In genomic region chr19:7482584-7483439, GRCh38 we compare ENCODE assay signal across 13 cellular contexts. TPM values are rescaled to one million over a fixed set of nuclear protein-coding genes. Genes with fewer than 3 reads are reported as not detected.
DNase-seq lines count a peak whose midpoint lies in the region; ATAC-seq and TF ChIP-seq lines count a peak whose summit lies in the region.
"Had no signal": no experiment of that assay in that cellular context is flagged by ENCODE, and none has a peak within 500 bp of the region (broad histone marks: within the 10 kb centered on the region; RNA-seq: fewer than 3 reads in every experiment).

No MANE protein-coding gene starts in this region.

- ATAC-seq in mucosa of descending colon (peak; percentile 80), GM21367 (IDR thresholded peaks at IDR 0.05; ENCODE audit: unreplicated experiment) (no peak)
- ATAC-seq: effector memory CD8-positive, alpha-beta T cell had no signal

- DNase-seq in Daoy (ENCODE audit: low read depth), result peak; percentile 44
- DNase-seq in NCI-H2029 (lab: John Stamatoyannopoulos, UW), result peak; percentile 47
- peak; percentile 67 for DNase-seq in ecto neural progenitor cell (ENCODE audit: low spot score)
- peak; percentile 75 to 82 (median 77) for DNase-seq in mucosa of descending colon
- no peak for DNase-seq in NCI-H510A treated with DMSO at 0.1 percent for 48 hours (lab: John Stamatoyannopoulos, UW)
- no peak for DNase-seq in NCI-H524 (lab: John Stamatoyannopoulos, UW)
- DNase-seq in NCI-H187 (lab: John Stamatoyannopoulos, UW), result no peak
- DNase-seq: activated gamma-delta T cell; effector memory CD8-positive, alpha-beta T cell; GF-D8; midbrain; NCI-H1694 treated with DMSO at 0.1 percent for 48 hours had no signal

- no peaks in the 10 kb centered on the region for H3K36me3 ChIP-seq in mucosa of descending colon (ENCODE audit: low read depth)

- intact Hi-C loops in mucosa of descending colon (cut with DNase I, micrococcal nuclease), result no loop called here

- no peak overlapping the region for H3K4me3 ChIP-seq in mucosa of descending colon

- no peak for TF ChIP-seq CTCF in mucosa of descending colon (IDR thresholded peaks at IDR 0.05)

- H3K4me1 ChIP-seq in mucosa of descending colon (ENCODE audit: low read depth), result peaks cover 7% of the 10 kb centered on the region

- no peaks in the 10 kb centered on the region for H3K9me3 ChIP-seq in mucosa of descending colon

RNA-seq across cellular contexts. Expression of gene PEX11G, which starts 6.0 kb away (rescaled TPM):
- total RNA-seq in Daoy (2014; rRNA removed; shearing (Covaris generic)), result 0.60 and 1.0 TPM in 2 replicates
- 1 to 10 TPM; 4.0 to 9.5 (median 8.1) TPM for total RNA-seq in mucosa of descending colon

RNA-seq across cellular contexts. Expression of gene ZNF358, which starts 33.1 kb away (rescaled TPM):
- total RNA-seq in Daoy (2014; rRNA removed; shearing (Covaris generic)), result 16.9 and 37.6 TPM in 2 replicates
- 10 to 100 TPM; 31.7 to 88.8 (median 42.1) TPM for total RNA-seq in mucosa of descending colon

RNA-seq across cellular contexts. Expression of gene MCOLN1, which starts 39.6 kb away (rescaled TPM):
- 1.6 and 3.6 TPM in 2 replicates for total RNA-seq in Daoy (2014; rRNA removed; shearing (Covaris generic))
- total RNA-seq in mucosa of descending colon, result 10 to 100 TPM; 29.5 to 40.1 (median 31.7) TPM

RNA-seq across cellular contexts. Expression of gene PNPLA6, which starts 52.7 kb away (rescaled TPM):
- 40.5 and 51.0 TPM in 2 replicates for total RNA-seq in Daoy (2014; rRNA removed; shearing (Covaris generic))
- total RNA-seq in mucosa of descending colon, result 100 to 1,000 TPM in 2 of 3 donors, 10 to 100 TPM in 1; 85.7 to 136 (median 121) TPM

Comparison
In these comparisons a context has a peak if more than half of its experiments do, and no peak if none do; other contexts are left out.
1. DNase-seq: peak in Daoy (single experiment), NCI-H2029 (single experiment), ecto neural progenitor cell (single experiment) and mucosa of descending colon (3 of 3); none in NCI-H510A treated with DMSO at 0.1 percent for 48 hours (single experiment), NCI-H524 (0 of 2) and NCI-H187 (0 of 2).